1 cellular context compared by ENCODE assay signal in the genomic region with DNA sequence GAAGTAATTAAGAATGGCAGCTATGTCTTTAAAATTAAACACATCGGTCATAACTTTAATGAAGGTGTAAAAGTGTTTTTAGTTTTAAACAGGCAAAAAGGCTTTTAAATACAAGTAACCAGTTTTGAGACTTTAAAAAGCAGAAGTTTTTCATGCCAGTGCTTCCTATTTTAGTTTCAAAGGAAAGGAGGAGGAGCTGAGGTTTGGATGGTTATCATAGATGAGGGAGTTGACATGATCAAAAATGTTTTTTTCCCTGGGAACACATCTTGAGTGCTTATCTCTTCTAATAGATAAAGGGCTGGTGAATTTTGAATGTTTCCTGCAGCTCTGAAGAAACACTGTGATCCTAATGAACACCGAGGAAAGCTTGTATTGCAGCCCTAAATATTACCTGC.
TF ChIP-seq lines count a peak whose summit lies in the region.

No MANE protein-coding gene starts in this region.

TF ChIP-seq in HepG2, 621 proteins besides CTCF, POLR2A, EP300 and RAD21:
- TF ChIP-seq, protein P1, sequence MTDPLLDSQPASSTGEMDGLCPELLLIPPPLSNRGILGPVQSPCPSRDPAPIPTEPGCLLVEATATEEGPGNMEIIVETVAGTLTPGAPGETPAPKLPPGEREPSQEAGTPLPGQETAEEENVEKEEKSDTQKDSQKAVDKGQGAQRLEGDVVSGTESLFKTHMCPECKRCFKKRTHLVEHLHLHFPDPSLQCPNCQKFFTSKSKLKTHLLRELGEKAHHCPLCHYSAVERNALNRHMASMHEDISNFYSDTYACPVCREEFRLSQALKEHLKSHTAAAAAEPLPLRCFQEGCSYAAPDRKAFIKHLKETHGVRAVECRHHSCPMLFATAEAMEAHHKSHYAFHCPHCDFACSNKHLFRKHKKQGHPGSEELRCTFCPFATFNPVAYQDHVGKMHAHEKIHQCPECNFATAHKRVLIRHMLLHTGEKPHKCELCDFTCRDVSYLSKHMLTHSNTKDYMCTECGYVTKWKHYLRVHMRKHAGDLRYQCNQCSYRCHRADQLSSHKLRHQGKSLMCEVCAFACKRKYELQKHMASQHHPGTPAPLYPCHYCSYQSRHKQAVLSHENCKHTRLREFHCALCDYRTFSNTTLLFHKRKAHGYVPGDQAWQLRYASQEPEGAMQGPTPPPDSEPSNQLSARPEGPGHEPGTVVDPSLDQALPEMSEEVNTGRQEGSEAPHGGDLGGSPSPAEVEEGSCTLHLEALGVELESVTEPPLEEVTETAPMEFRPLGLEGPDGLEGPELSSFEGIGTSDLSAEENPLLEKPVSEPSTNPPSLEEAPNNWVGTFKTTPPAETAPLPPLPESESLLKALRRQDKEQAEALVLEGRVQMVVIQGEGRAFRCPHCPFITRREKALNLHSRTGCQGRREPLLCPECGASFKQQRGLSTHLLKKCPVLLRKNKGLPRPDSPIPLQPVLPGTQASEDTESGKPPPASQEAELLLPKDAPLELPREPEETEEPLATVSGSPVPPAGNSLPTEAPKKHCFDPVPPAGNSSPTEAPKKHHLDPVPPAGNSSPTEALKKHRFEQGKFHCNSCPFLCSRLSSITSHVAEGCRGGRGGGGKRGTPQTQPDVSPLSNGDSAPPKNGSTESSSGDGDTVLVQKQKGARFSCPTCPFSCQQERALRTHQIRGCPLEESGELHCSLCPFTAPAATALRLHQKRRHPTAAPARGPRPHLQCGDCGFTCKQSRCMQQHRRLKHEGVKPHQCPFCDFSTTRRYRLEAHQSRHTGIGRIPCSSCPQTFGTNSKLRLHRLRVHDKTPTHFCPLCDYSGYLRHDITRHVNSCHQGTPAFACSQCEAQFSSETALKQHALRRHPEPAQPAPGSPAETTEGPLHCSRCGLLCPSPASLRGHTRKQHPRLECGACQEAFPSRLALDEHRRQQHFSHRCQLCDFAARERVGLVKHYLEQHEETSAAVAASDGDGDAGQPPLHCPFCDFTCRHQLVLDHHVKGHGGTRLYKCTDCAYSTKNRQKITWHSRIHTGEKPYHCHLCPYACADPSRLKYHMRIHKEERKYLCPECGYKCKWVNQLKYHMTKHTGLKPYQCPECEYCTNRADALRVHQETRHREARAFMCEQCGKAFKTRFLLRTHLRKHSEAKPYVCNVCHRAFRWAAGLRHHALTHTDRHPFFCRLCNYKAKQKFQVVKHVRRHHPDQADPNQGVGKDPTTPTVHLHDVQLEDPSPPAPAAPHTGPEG (CRISPR knock-in tag; IDR thresholded peaks at IDR 0.05): no peak
- TF ChIP-seq NCOA5 (CRISPR knock-in tag; IDR thresholded peaks at IDR 0.05) (no peak), ZMYM2 (CRISPR knock-in tag; IDR thresholded peaks at IDR 0.05) (no peak), YEATS4 (CRISPR knock-in tag; IDR thresholded peaks at IDR 0.05; ENCODE audit: borderline replicate concordance) (no peak), ZNF253 (CRISPR knock-in tag; IDR thresholded peaks at IDR 0.05; ENCODE audit: borderline replicate concordance) (no peak), SKI (IDR thresholded peaks at IDR 0.05; ENCODE audit: partially characterized antibody) (no peak), STAT5B (CRISPR knock-in tag; IDR thresholded peaks at IDR 0.05) (no peak), NR3C1 (CRISPR knock-in tag; IDR thresholded peaks at IDR 0.05) (no peak), ZFP62 (CRISPR knock-in tag; IDR thresholded peaks at IDR 0.05) (no peak), ZNF468 (CRISPR knock-in tag; IDR thresholded peaks at IDR 0.05) (no peak), SNRNP70 (IDR thresholded peaks at IDR 0.05; ENCODE audit: low read depth, low read length) (no peak), ZNF501 (CRISPR knock-in tag; IDR thresholded peaks at IDR 0.05) (no peak), FOSL1 (CRISPR knock-in tag; IDR thresholded peaks at IDR 0.05; ENCODE audit: borderline replicate concordance) (no peak)
- TF ChIP-seq, protein P2, sequence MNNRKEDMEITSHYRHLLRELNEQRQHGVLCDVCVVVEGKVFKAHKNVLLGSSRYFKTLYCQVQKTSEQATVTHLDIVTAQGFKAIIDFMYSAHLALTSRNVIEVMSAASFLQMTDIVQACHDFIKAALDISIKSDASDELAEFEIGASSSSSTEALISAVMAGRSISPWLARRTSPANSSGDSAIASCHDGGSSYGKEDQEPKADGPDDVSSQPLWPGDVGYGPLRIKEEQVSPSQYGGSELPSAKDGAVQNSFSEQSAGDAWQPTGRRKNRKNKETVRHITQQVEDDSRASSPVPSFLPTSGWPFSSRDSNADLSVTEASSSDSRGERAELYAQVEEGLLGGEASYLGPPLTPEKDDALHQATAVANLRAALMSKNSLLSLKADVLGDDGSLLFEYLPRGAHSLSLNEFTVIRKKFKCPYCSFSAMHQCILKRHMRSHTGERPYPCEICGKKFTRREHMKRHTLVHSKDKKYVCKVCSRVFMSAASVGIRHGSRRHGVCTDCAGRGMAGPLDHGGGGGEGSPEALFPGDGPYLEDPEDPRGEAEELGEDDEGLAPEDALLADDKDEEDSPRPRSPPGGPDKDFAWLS (CRISPR knock-in tag; IDR thresholded peaks at IDR 0.05; ENCODE audit: borderline replicate concordance): no peak
- TF ChIP-seq, protein P3, sequence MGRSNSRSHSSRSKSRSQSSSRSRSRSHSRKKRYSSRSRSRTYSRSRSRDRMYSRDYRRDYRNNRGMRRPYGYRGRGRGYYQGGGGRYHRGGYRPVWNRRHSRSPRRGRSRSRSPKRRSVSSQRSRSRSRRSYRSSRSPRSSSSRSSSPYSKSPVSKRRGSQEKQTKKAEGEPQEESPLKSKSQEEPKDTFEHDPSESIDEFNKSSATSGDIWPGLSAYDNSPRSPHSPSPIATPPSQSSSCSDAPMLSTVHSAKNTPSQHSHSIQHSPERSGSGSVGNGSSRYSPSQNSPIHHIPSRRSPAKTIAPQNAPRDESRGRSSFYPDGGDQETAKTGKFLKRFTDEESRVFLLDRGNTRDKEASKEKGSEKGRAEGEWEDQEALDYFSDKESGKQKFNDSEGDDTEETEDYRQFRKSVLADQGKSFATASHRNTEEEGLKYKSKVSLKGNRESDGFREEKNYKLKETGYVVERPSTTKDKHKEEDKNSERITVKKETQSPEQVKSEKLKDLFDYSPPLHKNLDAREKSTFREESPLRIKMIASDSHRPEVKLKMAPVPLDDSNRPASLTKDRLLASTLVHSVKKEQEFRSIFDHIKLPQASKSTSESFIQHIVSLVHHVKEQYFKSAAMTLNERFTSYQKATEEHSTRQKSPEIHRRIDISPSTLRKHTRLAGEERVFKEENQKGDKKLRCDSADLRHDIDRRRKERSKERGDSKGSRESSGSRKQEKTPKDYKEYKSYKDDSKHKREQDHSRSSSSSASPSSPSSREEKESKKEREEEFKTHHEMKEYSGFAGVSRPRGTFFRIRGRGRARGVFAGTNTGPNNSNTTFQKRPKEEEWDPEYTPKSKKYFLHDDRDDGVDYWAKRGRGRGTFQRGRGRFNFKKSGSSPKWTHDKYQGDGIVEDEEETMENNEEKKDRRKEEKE (IDR thresholded peaks at IDR 0.05): no peak
- TF ChIP-seq, protein P4, sequence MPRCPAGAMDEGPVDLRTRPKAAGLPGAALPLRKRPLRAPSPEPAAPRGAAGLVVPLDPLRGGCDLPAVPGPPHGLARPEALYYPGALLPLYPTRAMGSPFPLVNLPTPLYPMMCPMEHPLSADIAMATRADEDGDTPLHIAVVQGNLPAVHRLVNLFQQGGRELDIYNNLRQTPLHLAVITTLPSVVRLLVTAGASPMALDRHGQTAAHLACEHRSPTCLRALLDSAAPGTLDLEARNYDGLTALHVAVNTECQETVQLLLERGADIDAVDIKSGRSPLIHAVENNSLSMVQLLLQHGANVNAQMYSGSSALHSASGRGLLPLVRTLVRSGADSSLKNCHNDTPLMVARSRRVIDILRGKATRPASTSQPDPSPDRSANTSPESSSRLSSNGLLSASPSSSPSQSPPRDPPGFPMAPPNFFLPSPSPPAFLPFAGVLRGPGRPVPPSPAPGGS (CRISPR knock-in tag; IDR thresholded peaks at IDR 0.05): no peak
